ENCODE assay signal across 12 cellular contexts in the genomic region with DNA sequence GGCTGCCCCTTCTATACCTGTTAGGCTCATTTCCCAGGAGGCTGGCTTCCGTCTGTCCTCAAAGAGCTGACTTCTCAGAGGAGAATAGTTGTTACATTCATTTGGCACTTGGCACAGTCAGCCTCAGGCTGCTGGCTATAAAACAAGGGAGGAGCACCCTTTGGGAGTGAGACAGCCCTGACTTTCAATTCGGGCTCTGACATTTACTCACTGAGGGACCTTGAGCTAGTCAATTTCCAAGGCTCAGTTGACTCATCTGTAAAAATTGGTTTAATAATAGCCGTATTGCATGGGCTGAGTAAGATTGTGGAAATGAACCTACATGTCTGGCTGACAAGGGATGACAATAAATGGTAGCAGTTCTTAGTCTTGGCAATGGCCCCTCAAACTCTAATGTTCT. TPM values are rescaled to one million over a fixed set of nuclear protein-coding genes. Genes with fewer than 3 reads are reported as not detected.
DNase-seq lines count a peak whose midpoint lies in the region; ATAC-seq lines count a peak whose summit lies in the region.
"Had no signal": no experiment of that assay in that cellular context is flagged by ENCODE, and none has a peak within 500 bp of the region (broad histone marks: within the 10 kb centered on the region; RNA-seq: fewer than 3 reads in every experiment).

No MANE protein-coding gene starts in this region.

- DNase-seq in ELR (ENCODE audit: low read depth) (peak; percentile 81), SK-MEL-5 (ENCODE audit: low read depth, low spot score) (peak; percentile 28), fibroblast of gingiva (ENCODE audit: low read depth) (peak; percentile 59), 8988T (no peak), C1 segment of cervical spinal cord (lab: John Stamatoyannopoulos, UW) (no peak), COLO668 (lab: John Stamatoyannopoulos, UW; ENCODE audit: unreplicated experiment) (no peak)
- DNase-seq: dermis blood vessel endothelial cell, head of caudate nucleus, MM.1S had no signal

- no peak overlapping the region for H3K4me3 ChIP-seq in rectal smooth muscle tissue (ENCODE audit: low read length)

- peak overlapping the region; percentile 52 for H3K27ac ChIP-seq in rectal smooth muscle tissue (ENCODE audit: low read depth, low read length)

- H3K36me3 ChIP-seq in rectal smooth muscle tissue (ENCODE audit: control insufficient read depth, insufficient read depth, low read length): peaks cover 42% of the 10 kb centered on the region

- no peak overlapping the region for H3K9ac ChIP-seq in rectal smooth muscle tissue (ENCODE audit: low read length)

- in situ Hi-C loops in SK-MEL-5 (cut with HindIII; ENCODE audit: low pct_unique_long_range_greater_than_20kb, low sequenced_read_pairs): no loop called here

- no peaks in the 10 kb centered on the region for H3K27me3 ChIP-seq in rectal smooth muscle tissue (ENCODE audit: control insufficient read depth, insufficient read depth, low read length)

- no peak for ATAC-seq in GM21390 (IDR thresholded peaks at IDR 0.05; ENCODE audit: unreplicated experiment)

- H3K4me1 ChIP-seq in rectal smooth muscle tissue (ENCODE audit: control insufficient read depth, insufficient read depth, low read length): peaks cover 8% of the 10 kb centered on the region

RNA-seq across cellular contexts. Expression of a gene that starts 13.7 kb away (rescaled TPM):
- not detected in 2 replicates for total RNA-seq in SK-MEL-5 (2014; rRNA removed; shearing (Covaris generic))
- polyA plus RNA-seq in SK-MEL-5 (2015; cell fraction: cytosol; rRNA removed): not detected in 2 replicates
- polyA plus RNA-seq in SK-MEL-5 (2015; cell fraction: nucleus; rRNA removed): not detected in 2 replicates
- total RNA-seq: dermis blood vessel endothelial cell, liver had no signal
- polyA plus RNA-seq: liver had no signal

RNA-seq across cellular contexts. Expression of a gene that starts 22.4 kb away (rescaled TPM):
- total RNA-seq in SK-MEL-5 (2014; rRNA removed; shearing (Covaris generic)): 33.1 and 35.5 TPM in 2 replicates
- 19.1 and 26.3 TPM in 2 replicates for polyA plus RNA-seq in SK-MEL-5 (2015; cell fraction: cytosol; rRNA removed)
- polyA plus RNA-seq in SK-MEL-5 (2015; cell fraction: nucleus; rRNA removed): 69.9 and 86.4 TPM in 2 replicates

RNA-seq across cellular contexts. Expression of a gene that starts 55.5 kb away (rescaled TPM):
- total RNA-seq in SK-MEL-5 (2014; rRNA removed; shearing (Covaris generic)): not detected in 2 replicates
- polyA plus RNA-seq in SK-MEL-5 (2015; cell fraction: cytosol; rRNA removed): not detected in 2 replicates
- polyA plus RNA-seq in SK-MEL-5 (2015; cell fraction: nucleus; rRNA removed): not detected in 2 replicates
- total RNA-seq: dermis blood vessel endothelial cell, liver had no signal
- polyA plus RNA-seq: liver had no signal

Comparison
In these comparisons a context has a peak if more than half of its experiments do, and no peak if none do; other contexts are left out.
1. DNase-seq: peak in ELR (single experiment), SK-MEL-5 (single experiment) and fibroblast of gingiva (single experiment); none in 8988T (single experiment), C1 segment of cervical spinal cord (0 of 14) and COLO668 (single experiment).